In genomic region chr7:139054656-139055055, GRCh38 we compare ENCODE assay signal across 7 cellular contexts. TPM values are rescaled to one million over a fixed set of nuclear protein-coding genes. Genes with fewer than 3 reads are reported as not detected.
A peak's percentile ranks its signal among the peaks of the same experiment; 100 is the strongest.
DNase-seq lines count a peak whose midpoint lies in the region; ATAC-seq and TF ChIP-seq lines count a peak whose summit lies in the region.
"Not testable (repeated sequence)": the region's sequence is repeated elsewhere in the genome, so short reads cannot be mapped to it uniquely, and the experiment has no call there.

No MANE protein-coding gene starts in this region.

- H3K27me3 ChIP-seq in CD8-positive, alpha-beta memory T cell (ENCODE audit: insufficient read depth, low read length, poor library complexity, severe bottlenecking): not testable (repeated sequence)

- POLR2A ChIA-PET in CD8-positive, alpha-beta memory T cell (lab: Charles Lee); WTC11 (lab: Charles Lee): not testable (repeated sequence)
- POLR2A ChIA-PET in activated CD8-positive, alpha-beta T cell treated with anti-CD3 and anti-CD28 coated beads for 36 hours (lab: Charles Lee): interaction anchor here (1.2 to 2.1 kb wide), 2 partner anchors 10 to 20 kb away, joined by 3 to 6 read pairs; no protein-coding TSS in a partner anchor

- not testable (repeated sequence) for DNase-seq in CD8-positive, alpha-beta memory T cell; WTC11 (ENCODE audit: low spot score); activated CD8-positive, alpha-beta T cell treated with anti-CD3 and anti-CD28 coated beads for 36 hours; activated naive CD4-positive, alpha-beta T cell treated with anti-CD3 and anti-CD28 coated beads, Interleukin-2, amount 10 ng/mL, durations not matched to agents 7 days and 5 days; activated naive CD8-positive, alpha-beta T cell treated with anti-CD3 and anti-CD28 coated beads, Interleukin-2, amount 50 U/mL, for 24 hours; natural killer cell

- not testable (repeated sequence) for H3K27me3 Mint-ChIP-seq in CD8-positive, alpha-beta memory T cell; WTC11 (ENCODE audit: low read depth); activated CD8-positive, alpha-beta T cell treated with anti-CD3 and anti-CD28 coated beads for 36 hours; activated naive CD4-positive, alpha-beta T cell treated with anti-CD3 and anti-CD28 coated beads, Interleukin-2, amount 10 ng/mL, durations not matched to agents 7 days and 5 days; activated naive CD8-positive, alpha-beta T cell treated with anti-CD3 and anti-CD28 coated beads, Interleukin-2, amount 50 U/mL, for 24 hours; natural killer cell (ENCODE audit: low read depth in 2 of 2); stimulated activated naive CD8-positive, alpha-beta T cell treated with anti-CD3 and anti-CD28 coated beads, Interleukin-15, Interleukin-2, amounts not matched to agents 100 ng/mL and 50 ng/mL, for 24 hours

- CTCF ChIA-PET in CD8-positive, alpha-beta memory T cell (lab: Charles Lee): interaction anchor here (0.9 to 1.3 kb wide), 4 partner anchors 10 to 38 kb away, joined by 3 to 4 read pairs (median 3); no protein-coding TSS in a partner anchor
- CTCF ChIA-PET in WTC11 (lab: Charles Lee); activated naive CD4-positive, alpha-beta T cell treated with anti-CD3 and anti-CD28 coated beads, Interleukin-2, amount 10 ng/mL, durations not matched to agents 7 days and 5 days (lab: Charles Lee): not testable (repeated sequence)
- CTCF ChIA-PET in activated CD8-positive, alpha-beta T cell treated with anti-CD3 and anti-CD28 coated beads for 36 hours (lab: Charles Lee): interaction anchor here (1.4 to 2.7 kb wide), 2 partner anchors 20 to 37 kb away, joined by 3 to 12 read pairs; no protein-coding TSS in a partner anchor

- peaks cover 58% of the 10 kb centered on the region for H3K36me3 ChIP-seq in CD8-positive, alpha-beta memory T cell (ENCODE audit: insufficient read depth, low read length)

- not testable (repeated sequence) for H3K4me3 ChIP-seq in CD8-positive, alpha-beta memory T cell (ENCODE audit: low read length)

- H3K9me3 ChIP-seq in CD8-positive, alpha-beta memory T cell (ENCODE audit: low read length): not testable (repeated sequence)

- TF ChIP-seq CTCF in WTC11 (IDR thresholded peaks at IDR 0.05); activated CD8-positive, alpha-beta T cell treated with anti-CD3 and anti-CD28 coated beads for 36 hours (IDR thresholded peaks at IDR 0.05); natural killer cell (IDR thresholded peaks at IDR 0.05): not testable (repeated sequence)

- intact Hi-C loops in activated CD8-positive, alpha-beta T cell treated with anti-CD3 and anti-CD28 coated beads for 36 hours (cut with micrococcal nuclease); natural killer cell (cut with micrococcal nuclease): not testable (repeated sequence)

- H3K27ac ChIP-seq in CD8-positive, alpha-beta memory T cell (ENCODE audit: low read depth, low read length): not testable (repeated sequence)

- not testable (repeated sequence) for H3K4me1 ChIP-seq in CD8-positive, alpha-beta memory T cell (ENCODE audit: insufficient read depth, low read length)

- not testable (repeated sequence) for H3K9me3 Mint-ChIP-seq in CD8-positive, alpha-beta memory T cell; WTC11; activated CD8-positive, alpha-beta T cell treated with anti-CD3 and anti-CD28 coated beads for 36 hours; activated naive CD4-positive, alpha-beta T cell treated with anti-CD3 and anti-CD28 coated beads, Interleukin-2, amount 10 ng/mL, durations not matched to agents 7 days and 5 days; activated naive CD8-positive, alpha-beta T cell treated with anti-CD3 and anti-CD28 coated beads, Interleukin-2, amount 50 U/mL, for 24 hours; natural killer cell; stimulated activated naive CD8-positive, alpha-beta T cell treated with anti-CD3 and anti-CD28 coated beads, Interleukin-15, Interleukin-2, amounts not matched to agents 100 ng/mL and 50 ng/mL, for 24 hours

- ATAC-seq in WTC11; activated CD8-positive, alpha-beta T cell treated with anti-CD3 and anti-CD28 coated beads for 36 hours; activated naive CD8-positive, alpha-beta T cell treated with anti-CD3 and anti-CD28 coated beads, Interleukin-2, amount 50 U/mL, for 24 hours; natural killer cell: not testable (repeated sequence)

- H3K4me3 Mint-ChIP-seq in CD8-positive, alpha-beta memory T cell; WTC11; activated CD8-positive, alpha-beta T cell treated with anti-CD3 and anti-CD28 coated beads for 36 hours; activated naive CD4-positive, alpha-beta T cell treated with anti-CD3 and anti-CD28 coated beads, Interleukin-2, amount 10 ng/mL, durations not matched to agents 7 days and 5 days; activated naive CD8-positive, alpha-beta T cell treated with anti-CD3 and anti-CD28 coated beads, Interleukin-2, amount 50 U/mL, for 24 hours; natural killer cell; stimulated activated naive CD8-positive, alpha-beta T cell treated with anti-CD3 and anti-CD28 coated beads, Interleukin-15, Interleukin-2, amounts not matched to agents 100 ng/mL and 50 ng/mL, for 24 hours: not testable (repeated sequence)

- H3K27ac Mint-ChIP-seq in CD8-positive, alpha-beta memory T cell: peak overlapping the region in 5 of 8 donors; percentile 1 to 76 (median 63)
- peak overlapping the region; percentile 21 for H3K27ac Mint-ChIP-seq in WTC11
- H3K27ac Mint-ChIP-seq in activated CD8-positive, alpha-beta T cell treated with anti-CD3 and anti-CD28 coated beads for 36 hours: peak overlapping the region; percentile 65
- H3K27ac Mint-ChIP-seq in activated naive CD4-positive, alpha-beta T cell treated with anti-CD3 and anti-CD28 coated beads, Interleukin-2, amount 10 ng/mL, durations not matched to agents 7 days and 5 days: peak overlapping the region; percentile 55
- peak overlapping the region; percentile 43 for H3K27ac Mint-ChIP-seq in activated naive CD8-positive, alpha-beta T cell treated with anti-CD3 and anti-CD28 coated beads, Interleukin-2, amount 50 U/mL, for 24 hours
- peak overlapping the region; percentile 20 to 62 for H3K27ac Mint-ChIP-seq in natural killer cell
- H3K27ac Mint-ChIP-seq in stimulated activated naive CD8-positive, alpha-beta T cell treated with anti-CD3 and anti-CD28 coated beads, Interleukin-15, Interleukin-2, amounts not matched to agents 100 ng/mL and 50 ng/mL, for 24 hours: peak overlapping the region; percentile 52

- peaks cover 10 to 39% (median 22%) of the 10 kb centered on the region in 3 donors for H3K4me1 Mint-ChIP-seq in CD8-positive, alpha-beta memory T cell
- not testable (repeated sequence) for H3K4me1 Mint-ChIP-seq in WTC11, natural killer cell
- peaks cover 26% of the 10 kb centered on the region for H3K4me1 Mint-ChIP-seq in activated CD8-positive, alpha-beta T cell treated with anti-CD3 and anti-CD28 coated beads for 36 hours (ENCODE audit: low read depth)
- H3K4me1 Mint-ChIP-seq in activated naive CD4-positive, alpha-beta T cell treated with anti-CD3 and anti-CD28 coated beads, Interleukin-2, amount 10 ng/mL, durations not matched to agents 7 days and 5 days: peaks cover 33% of the 10 kb centered on the region
- peaks cover 37% of the 10 kb centered on the region for H3K4me1 Mint-ChIP-seq in activated naive CD8-positive, alpha-beta T cell treated with anti-CD3 and anti-CD28 coated beads, Interleukin-2, amount 50 U/mL, for 24 hours
- peaks cover 32% of the 10 kb centered on the region for H3K4me1 Mint-ChIP-seq in stimulated activated naive CD8-positive, alpha-beta T cell treated with anti-CD3 and anti-CD28 coated beads, Interleukin-15, Interleukin-2, amounts not matched to agents 100 ng/mL and 50 ng/mL, for 24 hours (ENCODE audit: low read depth)

- H3K36me3 Mint-ChIP-seq in CD8-positive, alpha-beta memory T cell: peaks cover 14 to 86% (median 23%) of the 10 kb centered on the region in 3 donors
- H3K36me3 Mint-ChIP-seq in WTC11 (peaks cover 37% of the 10 kb centered on the region), natural killer cell (peaks cover 19% of the 10 kb centered on the region)
- peaks cover 64% of the 10 kb centered on the region for H3K36me3 Mint-ChIP-seq in activated CD8-positive, alpha-beta T cell treated with anti-CD3 and anti-CD28 coated beads for 36 hours (ENCODE audit: low read depth)
- peaks cover 61% of the 10 kb centered on the region for H3K36me3 Mint-ChIP-seq in activated naive CD4-positive, alpha-beta T cell treated with anti-CD3 and anti-CD28 coated beads, Interleukin-2, amount 10 ng/mL, durations not matched to agents 7 days and 5 days
- peaks cover 72% of the 10 kb centered on the region for H3K36me3 Mint-ChIP-seq in activated naive CD8-positive, alpha-beta T cell treated with anti-CD3 and anti-CD28 coated beads, Interleukin-2, amount 50 U/mL, for 24 hours (ENCODE audit: low read depth)
- H3K36me3 Mint-ChIP-seq in stimulated activated naive CD8-positive, alpha-beta T cell treated with anti-CD3 and anti-CD28 coated beads, Interleukin-15, Interleukin-2, amounts not matched to agents 100 ng/mL and 50 ng/mL, for 24 hours (ENCODE audit: low read depth): peaks cover 87% of the 10 kb centered on the region

RNA-seq across cellular contexts. Expression of gene ZC3HAV1L, which starts 18.8 kb away (rescaled TPM):
- 10 to 100 TPM; 12.6 to 13.6 TPM for total RNA-seq in CD8-positive, alpha-beta memory T cell
- polyA plus RNA-seq in CD8-positive, alpha-beta memory T cell: 1.1 TPM
- 5.8 to 9.3 TPM (median 7.1 TPM) in 3 replicates for total RNA-seq in WTC11 (2021)
- total RNA-seq in activated CD8-positive, alpha-beta T cell treated with anti-CD3 and anti-CD28 coated beads for 36 hours: 10 to 100 TPM; 19.9 TPM
- total RNA-seq in natural killer cell: 1 to 10 TPM in 2 of 3 donors, under 1 TPM in 1; 0.75 to 2.3 (median 1.1) TPM

RNA-seq across cellular contexts. Expression of gene ZC3HAV1, which starts 54.9 kb away (rescaled TPM):
- 10 to 100 TPM; 89.9 to 92.8 TPM for total RNA-seq in CD8-positive, alpha-beta memory T cell
- polyA plus RNA-seq in CD8-positive, alpha-beta memory T cell: 153 TPM
- total RNA-seq in WTC11 (2021): 31.9 to 38.0 TPM (median 34.0 TPM) in 3 replicates
- total RNA-seq in activated CD8-positive, alpha-beta T cell treated with anti-CD3 and anti-CD28 coated beads for 36 hours: 100 to 1,000 TPM; 125 to 128 TPM
- 100 to 1,000 TPM; 129 to 153 (median 137) TPM for total RNA-seq in natural killer cell
